8 cellular contexts compared by ENCODE assay signal in the genomic region with DNA sequence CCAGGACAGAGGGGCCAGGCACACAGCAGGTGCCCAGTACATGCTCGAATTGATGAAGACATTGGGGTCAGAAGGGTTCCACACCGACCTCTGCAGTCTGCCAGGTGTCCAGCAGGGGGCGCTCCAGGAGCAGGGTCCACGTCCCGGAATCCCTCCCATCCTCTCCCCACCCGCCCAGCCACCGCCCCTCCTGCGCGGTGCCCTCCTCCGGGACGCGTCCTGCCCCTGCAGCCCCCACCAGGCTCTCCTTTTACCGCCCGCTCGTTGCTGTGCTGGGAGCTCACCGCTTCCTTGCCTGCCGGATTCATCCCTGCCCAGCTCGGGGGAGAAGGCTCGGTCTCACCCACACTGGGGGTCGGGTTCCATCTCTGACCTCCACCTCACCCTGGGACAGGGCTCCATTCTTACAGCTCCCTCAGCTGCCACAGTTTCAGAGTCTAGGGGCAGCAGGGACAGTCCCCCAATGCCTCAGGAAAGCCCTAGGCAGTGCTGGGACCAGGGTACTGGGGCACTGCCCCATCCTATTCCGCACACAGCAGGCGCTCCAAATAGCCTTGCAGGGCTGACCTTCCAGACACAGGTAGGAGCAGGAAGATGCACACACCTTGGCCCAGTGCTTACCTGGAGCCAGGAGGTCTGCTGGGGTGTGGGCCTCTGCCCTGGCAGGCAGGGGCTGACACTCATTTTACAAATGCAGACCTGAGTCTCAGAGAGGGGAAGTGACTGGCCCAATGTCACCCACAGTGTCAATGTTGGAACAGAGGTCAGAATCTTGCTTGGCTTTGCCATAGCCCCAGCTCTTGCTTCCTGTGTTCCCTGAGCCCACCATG. TPM values are rescaled to one million over a fixed set of nuclear protein-coding genes. Genes with fewer than 3 reads are reported as not detected.
A peak's percentile ranks its signal among the peaks of the same experiment; 100 is the strongest.
DNase-seq lines count a peak whose midpoint lies in the region; ATAC-seq, FAIRE-seq and TF ChIP-seq lines count a peak whose summit lies in the region.

No MANE protein-coding gene starts in this region.

- TF ChIP-seq EP300 in gastroesophageal sphincter (IDR thresholded peaks at IDR 0.05) (no peak), ovary (IDR thresholded peaks at IDR 0.05) (no peak), upper lobe of left lung (IDR thresholded peaks at IDR 0.05) (no peak)

- H3K4me3 Mint-ChIP-seq in activated T-helper 2 cell treated with anti-CD3 and anti-CD28 coated beads, Interferon-gamma antibody, Interleukin-2, Interleukin-4, amounts not matched to agents 10 μg/mL and 5 μg/mL and 100 μg/mL, durations not matched to agents 14 hours and 24 hours and 36 hours (ENCODE audit: low read depth) = no peak overlapping the region

- no peak for TF ChIP-seq POLR2A in gastroesophageal sphincter (IDR thresholded peaks at IDR 0.05)
- TF ChIP-seq POLR2A in ovary (IDR thresholded peaks at IDR 0.05) = no peak
- TF ChIP-seq POLR2A in upper lobe of left lung (IDR thresholded peaks at IDR 0.05) = no peak

- WGBS in gastroesophageal sphincter (ENCODE audit: low coverage in 1 of 2), 2 donors = 0% methylated on average over 3 of the region's 22 CpGs; no CpG with 5 or more reads in 1 of the 2 donors
- 17 to 35% (median 18%) methylated on average over 13 to 22 of the region's 22 CpGs for WGBS in ovary, 3 donors
- WGBS in upper lobe of left lung, 2 donors = 24 to 34% methylated on average over 16 to 22 of the region's 22 CpGs

- H3K36me3 ChIP-seq in gastroesophageal sphincter (no peaks in the 10 kb centered on the region), ovary (no peaks in the 10 kb centered on the region), upper lobe of left lung (no peaks in the 10 kb centered on the region)

- no peaks in the 10 kb centered on the region for H3K9me3 Mint-ChIP-seq in activated T-helper 2 cell treated with anti-CD3 and anti-CD28 coated beads, Interferon-gamma antibody, Interleukin-2, Interleukin-4, amounts not matched to agents 10 μg/mL and 5 μg/mL and 100 μg/mL, durations not matched to agents 14 hours and 24 hours and 36 hours

- no peaks in the 10 kb centered on the region for H3K4me1 Mint-ChIP-seq in activated T-helper 2 cell treated with anti-CD3 and anti-CD28 coated beads, Interferon-gamma antibody, Interleukin-2, Interleukin-4, amounts not matched to agents 10 μg/mL and 5 μg/mL and 100 μg/mL, durations not matched to agents 14 hours and 24 hours and 36 hours (ENCODE audit: low read depth)

- H3K9me3 ChIP-seq in gastroesophageal sphincter (no peaks in the 10 kb centered on the region), ovary (no peaks in the 10 kb centered on the region), upper lobe of left lung (no peaks in the 10 kb centered on the region)

- no peak overlapping the region for H3K4me3 ChIP-seq in gastroesophageal sphincter
- no peak overlapping the region for H3K4me3 ChIP-seq in ovary
- no peak overlapping the region for H3K4me3 ChIP-seq in upper lobe of left lung

- TF ChIP-seq CTCF in gastroesophageal sphincter (IDR thresholded peaks at IDR 0.05) (peak in 3 of 4 experiments; percentile 69 to 98 (median 81)), ovary (IDR thresholded peaks at IDR 0.05) (peak; percentile 78 to 91 (median 83)), upper lobe of left lung (IDR thresholded peaks at IDR 0.05) (peak; percentile 74 to 94 (median 79))

- H3K27me3 ChIP-seq in gastroesophageal sphincter (no peaks in the 10 kb centered on the region), ovary (no peaks in the 10 kb centered on the region), upper lobe of left lung (no peaks in the 10 kb centered on the region)

- peak; percentile 65 for ATAC-seq in HG02885 (IDR thresholded peaks at IDR 0.05; ENCODE audit: poor library complexity, unreplicated experiment)
- ATAC-seq in gastroesophageal sphincter = peak; percentile 59
- ATAC-seq in upper lobe of left lung (ENCODE audit: low FRiP score in 2 of 2) = peak; percentile 19 to 85

- H3K27ac Mint-ChIP-seq in activated T-helper 2 cell treated with anti-CD3 and anti-CD28 coated beads, Interferon-gamma antibody, Interleukin-2, Interleukin-4, amounts not matched to agents 10 μg/mL and 5 μg/mL and 100 μg/mL, durations not matched to agents 14 hours and 24 hours and 36 hours = no peak overlapping the region

- FAIRE-seq in RCC 7860 (lab: Jason Lieb, UNC) = no peak

- intact Hi-C loops in activated T-helper 2 cell treated with anti-CD3 and anti-CD28 coated beads, Interferon-gamma antibody, Interleukin-2, Interleukin-4, amounts not matched to agents 10 μg/mL and 5 μg/mL and 100 μg/mL, durations not matched to agents 14 hours and 24 hours and 36 hours (cut with micrococcal nuclease) = loop anchor here (2.0 kb wide), 3 partner anchors 40 to 412 kb away; no protein-coding TSS in a partner anchor
- intact Hi-C loops in ovary (cut with DNase I) = loop anchor here in 2 of 4 donors (2.0 to 10.0 kb wide), 3 partner anchors 40 to 412 kb away; no protein-coding TSS in a partner anchor

- H3K4me1 ChIP-seq in gastroesophageal sphincter (peaks cover 0 to 7% (median 0%) of the 10 kb centered on the region in 3 donors), ovary (ENCODE audit: insufficient read depth) (no peaks in the 10 kb centered on the region), upper lobe of left lung (peaks cover 0 to 6% (median 4%) of the 10 kb centered on the region in 4 donors)

- H3K27ac ChIP-seq in gastroesophageal sphincter (no peak overlapping the region), ovary (peak overlapping the region in 1 of 2 donors; percentile 47), upper lobe of left lung (no peak overlapping the region)

- H3K27me3 Mint-ChIP-seq in activated T-helper 2 cell treated with anti-CD3 and anti-CD28 coated beads, Interferon-gamma antibody, Interleukin-2, Interleukin-4, amounts not matched to agents 10 μg/mL and 5 μg/mL and 100 μg/mL, durations not matched to agents 14 hours and 24 hours and 36 hours (ENCODE audit: low read depth) = no peaks in the 10 kb centered on the region

- DNase-seq in DMS53 (lab: John Stamatoyannopoulos, UW) (peak; percentile 37), RCC 7860 (ENCODE audit: low spot score) (peak; percentile 8), ovary (peak; percentile 74 to 87 (median 84)), upper lobe of left lung (peak; percentile 62 to 88), DMS79 treated with DMSO at 0.1 percent for 48 hours (lab: John Stamatoyannopoulos, UW) (no peak)
- peak; percentile 49 for DNase-seq in activated T-helper 2 cell treated with anti-CD3 and anti-CD28 coated beads, Interferon-gamma antibody, Interleukin-2, Interleukin-4, amounts not matched to agents 10 μg/mL and 5 μg/mL and 100 μg/mL, durations not matched to agents 14 hours and 24 hours and 36 hours (ENCODE audit: low spot score)

- no peaks in the 10 kb centered on the region for H3K36me3 Mint-ChIP-seq in activated T-helper 2 cell treated with anti-CD3 and anti-CD28 coated beads, Interferon-gamma antibody, Interleukin-2, Interleukin-4, amounts not matched to agents 10 μg/mL and 5 μg/mL and 100 μg/mL, durations not matched to agents 14 hours and 24 hours and 36 hours (ENCODE audit: low read depth)

RNA-seq across cellular contexts. Expression of a gene that starts 31.0 kb away (rescaled TPM):
- total RNA-seq in activated T-helper 2 cell treated with anti-CD3 and anti-CD28 coated beads, Interferon-gamma antibody, Interleukin-2, Interleukin-4, amounts not matched to agents 10 μg/mL and 5 μg/mL and 100 μg/mL, durations not matched to agents 14 hours and 24 hours and 36 hours = not detected in 2 replicates
- total RNA-seq in gastroesophageal sphincter = 1 to 10 TPM in 2 of 4 donors, under 1 TPM in 2; 0.27 to 1.6 (median 0.72) TPM
- total RNA-seq in ovary = 10 to 100 TPM in 2 of 7 donors, 1 to 10 TPM in 5; 1.1 to 19.4 (median 5.4) TPM
- 10 to 100 TPM in 1 of 2 donors, 1 to 10 TPM in 1; 1.6 to 11.2 TPM for polyA plus RNA-seq in ovary
- total RNA-seq in upper lobe of left lung = 1 to 10 TPM in 1 of 6 donors, under 1 TPM in 5; 0.33 to 1.0 (median 0.59) TPM
